Comparison of ENCODE assay signal across 5 cellular contexts in the genomic region with DNA sequence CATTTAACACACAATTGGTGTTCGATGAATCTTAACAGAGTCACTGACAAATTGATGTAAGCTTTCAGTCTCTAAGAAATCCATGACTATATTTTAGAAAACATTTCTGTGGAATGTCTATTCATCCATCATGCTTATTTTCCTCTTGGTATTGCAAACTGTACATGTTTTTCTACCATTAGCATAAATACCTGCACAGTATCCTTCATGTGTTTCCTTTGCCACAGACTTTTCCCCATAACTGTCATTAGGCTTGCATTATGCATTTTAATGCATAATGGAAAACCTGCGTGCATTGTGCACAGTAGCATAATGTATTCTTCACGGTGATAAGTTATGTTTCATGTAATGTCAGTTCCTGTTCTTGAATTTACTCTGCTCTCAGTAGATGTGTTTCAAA.
"Had no signal": no experiment of that assay in that cellular context is flagged by ENCODE, and none has a peak within 500 bp of the region (broad histone marks: within the 10 kb centered on the region; RNA-seq: fewer than 3 reads in every experiment).

No MANE protein-coding gene starts in this region.

- H3K27ac ChIP-seq: HL-60 had no signal

- H3K36me3 Mint-ChIP-seq: IgD-negative memory B cell had no signal

- DNase-seq: IMR-90, KBM-7 had no signal

- H3K27ac Mint-ChIP-seq: IgD-negative memory B cell had no signal

- H3K27me3 Mint-ChIP-seq: IgD-negative memory B cell had no signal

- H3K4me3 Mint-ChIP-seq: IgD-negative memory B cell had no signal

- H3K4me3 ChIP-seq: K562 had no signal
